19 cellular contexts compared by ENCODE assay signal in genomic region chr10:49220031-49220430, GRCh38. TPM values are rescaled to one million over a fixed set of nuclear protein-coding genes. Genes with fewer than 3 reads are reported as not detected.
DNase-seq lines count a peak whose midpoint lies in the region; ATAC-seq and TF ChIP-seq lines count a peak whose summit lies in the region.
"Had no signal": no experiment of that assay in that cellular context is flagged by ENCODE, and none has a peak within 500 bp of the region (broad histone marks: within the 10 kb centered on the region; RNA-seq: fewer than 3 reads in every experiment).

No MANE protein-coding gene starts in this region.

- H3K27me3 Mint-ChIP-seq in activated naive CD8-positive, alpha-beta T cell treated with anti-CD3 and anti-CD28 coated beads for 36 hours = peaks cover 20% of the 10 kb centered on the region

- DNase-seq in mammary epithelial cell (peak; percentile 17), breast epithelium (ENCODE audit: low spot score in 2 of 2) (no peak), PC-3 (peak; percentile 79), fibroblast of peridontal ligament (ENCODE audit: extremely low read depth) (peak; percentile 2), substantia nigra (lab: John Stamatoyannopoulos, UW) (no peak), upper lobe of left lung (no peak)
- no peak for DNase-seq in activated naive CD8-positive, alpha-beta T cell treated with anti-CD3 and anti-CD28 coated beads for 36 hours
- DNase-seq: AML-193, DMS53, GDM1, Karpas-422, NCI-H1105 treated with DMSO at 0.1 percent for 48 hours, NCI-H187 treated with DMSO at 0.1 percent for 48 hours, NCI-H446, NCI-H774, SIG-M5 had no signal

- H3K4me3 Mint-ChIP-seq in activated naive CD8-positive, alpha-beta T cell treated with anti-CD3 and anti-CD28 coated beads for 36 hours = no peak overlapping the region

- H3K9me3 ChIP-seq in mammary epithelial cell (replicated peaks; ENCODE audit: insufficient read depth, low read length) = no peaks in the 10 kb centered on the region
- H3K9me3 ChIP-seq in breast epithelium = no peaks in the 10 kb centered on the region
- no peaks in the 10 kb centered on the region for H3K9me3 ChIP-seq in PC-3 (ENCODE audit: low read length)
- no peaks in the 10 kb centered on the region for H3K9me3 ChIP-seq in upper lobe of left lung

- H3K79me2 ChIP-seq in mammary epithelial cell (ENCODE audit: insufficient read depth, low read length) = no peaks in the 10 kb centered on the region
- H3K79me2 ChIP-seq in PC-3 (ENCODE audit: low read length) = no peaks in the 10 kb centered on the region

- TF ChIP-seq POLR2A in breast epithelium (IDR thresholded peaks at IDR 0.05) = no peak
- TF ChIP-seq POLR2A in upper lobe of left lung (IDR thresholded peaks at IDR 0.05) = no peak

- H3K36me3 ChIP-seq in mammary epithelial cell (ENCODE audit: insufficient read depth, low read length) (no peaks in the 10 kb centered on the region), breast epithelium (no peaks in the 10 kb centered on the region), PC-3 (ENCODE audit: low read depth, low read length) (no peaks in the 10 kb centered on the region), upper lobe of left lung (no peaks in the 10 kb centered on the region)

- H3K27me3 ChIP-seq in mammary epithelial cell (ENCODE audit: insufficient read depth, low read length) (no peaks in the 10 kb centered on the region), breast epithelium (peaks cover 0 to 5% of the 10 kb centered on the region in 2 donors), PC-3 (ENCODE audit: low read length) (peaks cover 23% of the 10 kb centered on the region), upper lobe of left lung (no peaks in the 10 kb centered on the region)

- in situ Hi-C loops in mammary epithelial cell (cut with MboI; ENCODE audit: low sequenced_read_pairs in 2 of 2) = no loop called here

- H3K9me3 Mint-ChIP-seq in activated naive CD8-positive, alpha-beta T cell treated with anti-CD3 and anti-CD28 coated beads for 36 hours = no peaks in the 10 kb centered on the region

- BruUV-seq in mammary epithelial cell (replicated peaks; lab: Mats Ljungman, UMichigan) (no TSS peak), PC-3 (replicated peaks; lab: Mats Ljungman, UMichigan) (no TSS peak)

- H2AFZ ChIP-seq in mammary epithelial cell (ENCODE audit: low read depth, low read length) (no peak overlapping the region), PC-3 (ENCODE audit: low read length) (no peak overlapping the region)

- no peaks in the 10 kb centered on the region for H3K4me1 Mint-ChIP-seq in activated naive CD8-positive, alpha-beta T cell treated with anti-CD3 and anti-CD28 coated beads for 36 hours

- POLR2A ChIA-PET in PC-3 (lab: Charles Lee; ENCODE audit: unreplicated experiment) = interaction anchor here (0.6 kb wide), 1 partner anchor 536 kb away, joined by 7 read pairs; no protein-coding TSS in a partner anchor

- no peaks in the 10 kb centered on the region for H3K36me3 Mint-ChIP-seq in activated naive CD8-positive, alpha-beta T cell treated with anti-CD3 and anti-CD28 coated beads for 36 hours

- H3K9me2 ChIP-seq in PC-3 (replicated peaks; ENCODE audit: low read length) = no peaks in the 10 kb centered on the region

- H3K4me1 ChIP-seq in mammary epithelial cell (ENCODE audit: insufficient read depth, low read length) (no peaks in the 10 kb centered on the region), breast epithelium (no peaks in the 10 kb centered on the region), PC-3 (ENCODE audit: insufficient read depth, low read length) (peaks cover 20% of the 10 kb centered on the region), upper lobe of left lung (no peaks in the 10 kb centered on the region)

- TF ChIP-seq CTCF in mammary epithelial cell (conservative IDR thresholded peaks at IDR 0.05 in 1 of 2, IDR thresholded peaks at IDR 0.05 in 1 of 2; ENCODE audit: extremely low read depth in 1 of 2, insufficient read depth in 1 of 2, low read depth in 1 of 2, low read length in 2 of 2) (no peak), breast epithelium (IDR thresholded peaks at IDR 0.05) (no peak), PC-3 (conservative IDR thresholded peaks at IDR 0.05; ENCODE audit: low read depth, low read length) (no peak), upper lobe of left lung (IDR thresholded peaks at IDR 0.05) (no peak)

- H3K27ac ChIP-seq in mammary epithelial cell (ENCODE audit: insufficient read depth, low read depth, low read length) = no peak overlapping the region
- H3K27ac ChIP-seq in breast epithelium = no peak overlapping the region
- no peak overlapping the region for H3K27ac ChIP-seq in PC-3 (ENCODE audit: low read length)
- H3K27ac ChIP-seq in substantia nigra (ENCODE audit: low read depth, low read length, poor library complexity, severe bottlenecking) = no peak overlapping the region
- no peak overlapping the region for H3K27ac ChIP-seq in upper lobe of left lung
- H3K27ac ChIP-seq: 22Rv1 had no signal

- H4K20me1 ChIP-seq in mammary epithelial cell (ENCODE audit: insufficient read depth, low read length) (no peaks in the 10 kb centered on the region), PC-3 (ENCODE audit: low read length) (no peaks in the 10 kb centered on the region)

- ATAC-seq in PC-3 (peak; percentile 69), HG03469 (IDR thresholded peaks at IDR 0.05; ENCODE audit: unreplicated experiment) (no peak), upper lobe of left lung (ENCODE audit: low FRiP score in 2 of 2) (no peak)
- ATAC-seq: HepG2 had no signal

- no peaks in the 10 kb centered on the region for H3F3A ChIP-seq in PC-3 (ENCODE audit: low read length, unreplicated experiment)

- H3K27ac Mint-ChIP-seq in activated naive CD8-positive, alpha-beta T cell treated with anti-CD3 and anti-CD28 coated beads for 36 hours = no peak overlapping the region

- CTCF ChIA-PET in mammary epithelial cell (lab: Charles Lee; ENCODE audit: low non-redundant PET) (no interaction called here), PC-3 (lab: Charles Lee) (no interaction called here)

- no peak overlapping the region for H3K4me2 ChIP-seq in mammary epithelial cell (ENCODE audit: insufficient read depth, low read depth, low read length)
- H3K4me2 ChIP-seq in PC-3 (ENCODE audit: low read length) = peak overlapping the region; percentile 20

- H3K4me3 ChIP-seq in mammary epithelial cell (replicated peaks in 1 of 3; ENCODE audit: insufficient read depth in 1 of 3, low read depth in 2 of 3, low read length in 3 of 3) (no peak overlapping the region), breast epithelium (no peak overlapping the region), PC-3 (ENCODE audit: low read length) (no peak overlapping the region), upper lobe of left lung (no peak overlapping the region)

- no peak overlapping the region for H3K9ac ChIP-seq in mammary epithelial cell (ENCODE audit: insufficient read depth, low read length)
- no peak overlapping the region for H3K9ac ChIP-seq in PC-3 (ENCODE audit: low read length)

- no CpG with 5 or more reads among the region's 1 CpG for WGBS in mammary epithelial cell (ENCODE audit: low coverage, missing lambda C conversion rate)
- 100% methylated on average over 1 of the region's 1 CpG for WGBS in upper lobe of left lung, 2 donors

- intact Hi-C loops in mammary epithelial cell (cut with micrococcal nuclease) = no loop called here
- intact Hi-C loops in breast epithelium (cut with DNase I; ENCODE audit: low total_unique reads) = no loop called here
- intact Hi-C loops in PC-3 (cut with micrococcal nuclease) = no loop called here

- dilution Hi-C loops in mammary epithelial cell (cut with HindIII; ENCODE audit: low sequenced_read_pairs) = loop anchor here (5.0 to 10.0 kb wide), 3 partner anchors 83 to 135 kb away; no protein-coding TSS in a partner anchor

- no peak for TF ChIP-seq EP300 in upper lobe of left lung (IDR thresholded peaks at IDR 0.05)

RNA-seq across cellular contexts. Expression of gene TMEM273, which starts 31.8 kb away (rescaled TPM):
- total RNA-seq in mammary epithelial cell = not detected
- not detected for polyA plus RNA-seq in mammary epithelial cell
- not detected for polyA minus RNA-seq in mammary epithelial cell
- total RNA-seq in breast epithelium = 10 to 100 TPM in 2 of 3 donors, 1 to 10 TPM in 1; 9.1 to 29.8 (median 18.4) TPM
- total RNA-seq in PC-3 (2014; rRNA removed) = not detected in 2 replicates
- total RNA-seq in activated naive CD8-positive, alpha-beta T cell treated with anti-CD3 and anti-CD28 coated beads for 36 hours = under 1 TPM; 0.76 to 0.80 TPM
- total RNA-seq in upper lobe of left lung = 10 to 100 TPM; 12.3 to 52.3 (median 30.7) TPM
- total RNA-seq: HepG2 had no signal
- polyA plus RNA-seq: HepG2 had no signal

Comparison
In these comparisons a context has a peak if more than half of its experiments do, and no peak if none do; other contexts are left out.
1. DNase-seq: peak in mammary epithelial cell (single experiment), PC-3 (single experiment) and fibroblast of peridontal ligament (single experiment); none in breast epithelium (0 of 2), substantia nigra (0 of 49), activated naive CD8-positive, alpha-beta T cell treated with anti-CD3 and anti-CD28 coated beads for 36 hours (single experiment) and upper lobe of left lung (0 of 2).